Comparison of ENCODE assay signal across 8 cellular contexts in the genomic region with DNA sequence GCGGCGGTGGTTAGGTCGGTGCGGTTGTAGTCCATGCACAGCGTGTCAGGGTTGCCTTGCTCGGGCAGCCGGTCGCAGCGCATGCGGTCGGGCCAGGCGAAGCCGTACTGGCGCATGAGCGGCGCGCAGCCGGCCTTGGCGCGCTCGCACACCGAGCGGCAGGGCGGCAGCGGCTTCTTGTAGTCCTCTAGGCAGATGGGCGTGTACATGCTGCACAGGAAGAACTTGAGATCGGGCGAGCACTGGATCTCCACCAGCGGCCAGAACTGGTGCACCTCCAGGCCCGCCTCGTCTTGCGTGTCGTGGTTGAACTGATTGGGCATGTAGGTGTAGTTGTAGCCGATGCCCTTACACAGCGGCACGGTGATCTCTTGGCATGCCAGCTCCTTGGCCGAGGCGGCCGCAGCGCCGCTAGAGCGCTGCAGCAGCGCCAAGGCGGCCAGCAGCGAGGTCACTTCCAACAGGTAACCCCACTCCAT. TPM values are rescaled to one million over a fixed set of nuclear protein-coding genes. Genes with fewer than 3 reads are reported as not detected.
DNase-seq lines count a peak whose midpoint lies in the region; ATAC-seq and TF ChIP-seq lines count a peak whose summit lies in the region.

No MANE protein-coding gene starts in this region.

- H3K23ac ChIP-seq in IMR-90 (ENCODE audit: low read depth, low read length) = peak overlapping the region; percentile 79; the same call in 1 of the 2 replicates

- 0 out of 2 replicates have a peak, but pooled peaks have one; percentile 8 for TF ChIP-seq RAD21 in IMR-90 (IDR thresholded peaks at IDR 0.05; ENCODE audit: low read length)

- H2AFZ ChIP-seq in IMR-90 (replicated peaks; ENCODE audit: low read length, poor library complexity) = peak overlapping the region; percentile 98

- no peak overlapping the region for H3K27ac Mint-ChIP-seq in T-helper 2 cell treated with Interferon-gamma antibody and Interleukin-4, amounts not matched to agents 5 μg/mL and 100 μg/mL, for 36 hours

- H3K4me1 Mint-ChIP-seq in T-helper 2 cell treated with Interferon-gamma antibody and Interleukin-4, amounts not matched to agents 5 μg/mL and 100 μg/mL, for 36 hours (ENCODE audit: low read depth) = peaks cover 10% of the 10 kb centered on the region

- H3K27me3 ChIP-seq in IMR-90 (ENCODE audit: control insufficient read depth, insufficient read depth, low read length) = 0 out of 2 replicates have a peak, but pooled peaks cover 2% of the 10 kb centered on the region

- 2% methylated on average over 16 of the region's 45 CpGs; no CpG with 5 or more reads in 1 of the 2 experiments for WGBS in IMR-90 (ENCODE audit: extremely low coverage in 2 of 2, insufficient read length in 1 of 2), 2 experiments

- TF ChIP-seq POLR2A in IMR-90 (IDR thresholded peaks at IDR 0.05; ENCODE audit: low read depth, low read length) = no peak

- DNase-seq in EL (peak; percentile 84), IMR-90 (peak; percentile 87), cerebellum (ENCODE audit: low spot score) (peak; percentile 6), kidney tubule cell (ENCODE audit: low spot score) (peak; percentile 87), RKO (ENCODE audit: low spot score) (no peak)
- peak; percentile 56 for DNase-seq in T-helper 2 cell treated with Interferon-gamma antibody and Interleukin-4, amounts not matched to agents 5 μg/mL and 100 μg/mL, for 36 hours (ENCODE audit: low spot score)
- DNase-seq in stimulated activated CD4-positive, alpha-beta T cell treated with anti-CD3 and anti-CD28 coated beads, Interleukin-12 subunit alpha, Interleukin-12 subunit beta, amount 100 ng/mL, for 48 hours (ENCODE audit: low read depth in 2 of 3, low spot score in 1 of 3) = peak in 2 of 3 donors; percentile 23 to 47

- no peak overlapping the region for H3K14ac ChIP-seq in IMR-90 (replicated peaks; ENCODE audit: low read depth, low read length)

- H3K4me3 Mint-ChIP-seq in T-helper 2 cell treated with Interferon-gamma antibody and Interleukin-4, amounts not matched to agents 5 μg/mL and 100 μg/mL, for 36 hours = peak overlapping the region; percentile 74

- POLR2A ChIA-PET in IMR-90 (lab: Charles Lee; ENCODE audit: unreplicated experiment) = no interaction called here

- H4K20me1 ChIP-seq in IMR-90 (ENCODE audit: insufficient read depth, low read length) = peaks cover 8% of the 10 kb centered on the region; the same call in 1 of the 2 replicates

- peaks cover 77% of the 10 kb centered on the region for H3K27me3 Mint-ChIP-seq in T-helper 2 cell treated with Interferon-gamma antibody and Interleukin-4, amounts not matched to agents 5 μg/mL and 100 μg/mL, for 36 hours (ENCODE audit: low read depth)

- intact Hi-C loops in IMR-90 (cut with micrococcal nuclease) = loop anchor here (5.0 to 10.0 kb wide), 4 partner anchors 361 to 964 kb away; no protein-coding TSS in a partner anchor

- H3K9ac ChIP-seq in IMR-90 (ENCODE audit: low read depth, low read length) = peak overlapping the region; percentile 46; the same call in 1 of the 2 replicates

- in situ Hi-C loops in IMR-90 (cut with MboI; ENCODE audit: low sequenced_read_pairs) = loop anchor here (10.0 kb wide), 1 partner anchor 274 kb away; no protein-coding TSS in a partner anchor

- no peak overlapping the region for H4K5ac ChIP-seq in IMR-90 (ENCODE audit: low read depth, low read length)

- peak overlapping the region; percentile 35 for H2AK9ac ChIP-seq in IMR-90 (replicated peaks; ENCODE audit: low read depth, low read length, poor library complexity)

- no peaks in the 10 kb centered on the region for H3K36me3 ChIP-seq in IMR-90 (ENCODE audit: control insufficient read depth, insufficient read depth, low read length)

- dilution Hi-C loops in IMR-90 (cut with HindIII; ENCODE audit: low sequenced_read_pairs, unreplicated experiment) = no loop called here

- no peak overlapping the region for H2AK5ac ChIP-seq in IMR-90 (ENCODE audit: low read depth, low read length)

- H3K36me3 Mint-ChIP-seq in T-helper 2 cell treated with Interferon-gamma antibody and Interleukin-4, amounts not matched to agents 5 μg/mL and 100 μg/mL, for 36 hours (ENCODE audit: low read depth) = no peaks in the 10 kb centered on the region

- H3K4me3 ChIP-seq in IMR-90 (ENCODE audit: insufficient read depth, low read depth, low read length) = peak overlapping the region; percentile 62

- no peak overlapping the region for H2BK120ac ChIP-seq in IMR-90 (ENCODE audit: low read depth, low read length)

- H3K79me1 ChIP-seq in IMR-90 (ENCODE audit: low read depth in 1 of 2, low read length in 2 of 2) = peaks cover 12 to 21% of the 10 kb centered on the region in 2 experiments

- no peak overlapping the region for H3K18ac ChIP-seq in IMR-90 (ENCODE audit: low read depth, low read length)

- peaks cover 7% of the 10 kb centered on the region for H3K4me1 ChIP-seq in IMR-90 (ENCODE audit: control insufficient read depth, insufficient read depth, low read length)

- H2BK5ac ChIP-seq in IMR-90 (ENCODE audit: low read depth, low read length, poor library complexity, severe bottlenecking) = peak overlapping the region; percentile 54

- no peak overlapping the region for H2BK15ac ChIP-seq in IMR-90 (ENCODE audit: low read depth, low read length)

- peak overlapping the region; percentile 56; the same call in 1 of the 2 replicates for H3K27ac ChIP-seq in IMR-90 (ENCODE audit: insufficient read depth, low read length)

- H3K4me2 ChIP-seq in IMR-90 (ENCODE audit: low read depth, low read length) = peak overlapping the region; percentile 100

- no TSS peak for BruUV-seq in IMR-90 (replicated peaks; lab: Mats Ljungman, UMichigan)

- H3K9me3 Mint-ChIP-seq in T-helper 2 cell treated with Interferon-gamma antibody and Interleukin-4, amounts not matched to agents 5 μg/mL and 100 μg/mL, for 36 hours = no peaks in the 10 kb centered on the region

- H2BK20ac ChIP-seq in IMR-90 (ENCODE audit: low read depth, low read length) = no peak overlapping the region

- H3K56ac ChIP-seq in IMR-90 (ENCODE audit: extremely low read depth, insufficient read depth, low read length) = no peak overlapping the region

- H3K9me1 ChIP-seq in IMR-90 (ENCODE audit: insufficient read depth, low read length) = no peaks in the 10 kb centered on the region

- no peak overlapping the region for H4K8ac ChIP-seq in IMR-90 (ENCODE audit: low read depth in 2 of 2, low read length in 2 of 2)

- H4K91ac ChIP-seq in IMR-90 (ENCODE audit: insufficient read depth, low read depth, low read length) = no peak overlapping the region; the same call in 1 of the 2 replicates

- H3K9me3 ChIP-seq in IMR-90 (ENCODE audit: control insufficient read depth, insufficient read depth, low read length) = no peaks in the 10 kb centered on the region

- ATAC-seq in GM21515 (IDR thresholded peaks at IDR 0.05; ENCODE audit: unreplicated experiment) (peak; percentile 30), IMR-90 (ENCODE audit: low read depth) (peak; percentile 48)

- CTCF ChIA-PET in IMR-90 (lab: Yijun Ruan, JAX) = interaction anchor here (0.6 to 2.0 kb wide), 5 partner anchors 233 to 1239 kb away, joined by 3 to 7 read pairs (median 4); no protein-coding TSS in a partner anchor

- no peak overlapping the region; the same call in 1 of the 2 replicates for H3K4ac ChIP-seq in IMR-90 (ENCODE audit: low read depth, low read length)

- TF ChIP-seq CTCF in IMR-90 (conservative IDR thresholded peaks at IDR 0.05; ENCODE audit: low read depth, low read length) = no peak

TF ChIP-seq in IMR-90, 13 proteins besides CTCF, POLR2A, EP300 and RAD21:
- TF ChIP-seq MXI1 (IDR thresholded peaks at IDR 0.05; ENCODE audit: borderline replicate concordance, low read depth, low read length) = peak; percentile 78
- no peak for TF ChIP-seq ELK1 (IDR thresholded peaks at IDR 0.05; ENCODE audit: borderline replicate concordance, low read depth, low read length)
- no peak for TF ChIP-seq RCOR1 (IDR thresholded peaks at IDR 0.05; ENCODE audit: insufficient replicate concordance, low read length)

RNA-seq across cellular contexts. Expression of gene FZD8, which starts 1.1 kb away (rescaled TPM):
- 3.6 and 4.4 TPM in 2 replicates for total RNA-seq in IMR-90 (2012; rRNA removed)
- 3.9 and 4.8 TPM in 2 replicates for polyA plus RNA-seq in IMR-90 (2012; rRNA removed)
- 2.1 and 4.9 TPM in 2 replicates for polyA plus RNA-seq in IMR-90 (2012; cell fraction: cytosol; rRNA removed)
- polyA plus RNA-seq in IMR-90 (2012; cell fraction: nucleus; rRNA removed; ENCODE audit: low replicate concordance) = 5.1 and 9.6 TPM in 2 replicates
- total RNA-seq in cerebellum = 5.9 TPM

RNA-seq across cellular contexts. Expression of gene GJD4, which starts 35.8 kb away (rescaled TPM):
- total RNA-seq in IMR-90 (2012; rRNA removed) = not detected in 2 replicates
- 0.06 TPM in 1 of 2 replicates, not detected in the other for polyA plus RNA-seq in IMR-90 (2012; rRNA removed)
- polyA plus RNA-seq in IMR-90 (2012; cell fraction: cytosol; rRNA removed) = not detected in 2 replicates
- polyA plus RNA-seq in IMR-90 (2012; cell fraction: nucleus; rRNA removed; ENCODE audit: low replicate concordance) = 0.04 TPM in 1 of 2 replicates, not detected in the other
- total RNA-seq in cerebellum = not detected
